ENCODE assay signal across 8 cellular contexts in the genomic region with DNA sequence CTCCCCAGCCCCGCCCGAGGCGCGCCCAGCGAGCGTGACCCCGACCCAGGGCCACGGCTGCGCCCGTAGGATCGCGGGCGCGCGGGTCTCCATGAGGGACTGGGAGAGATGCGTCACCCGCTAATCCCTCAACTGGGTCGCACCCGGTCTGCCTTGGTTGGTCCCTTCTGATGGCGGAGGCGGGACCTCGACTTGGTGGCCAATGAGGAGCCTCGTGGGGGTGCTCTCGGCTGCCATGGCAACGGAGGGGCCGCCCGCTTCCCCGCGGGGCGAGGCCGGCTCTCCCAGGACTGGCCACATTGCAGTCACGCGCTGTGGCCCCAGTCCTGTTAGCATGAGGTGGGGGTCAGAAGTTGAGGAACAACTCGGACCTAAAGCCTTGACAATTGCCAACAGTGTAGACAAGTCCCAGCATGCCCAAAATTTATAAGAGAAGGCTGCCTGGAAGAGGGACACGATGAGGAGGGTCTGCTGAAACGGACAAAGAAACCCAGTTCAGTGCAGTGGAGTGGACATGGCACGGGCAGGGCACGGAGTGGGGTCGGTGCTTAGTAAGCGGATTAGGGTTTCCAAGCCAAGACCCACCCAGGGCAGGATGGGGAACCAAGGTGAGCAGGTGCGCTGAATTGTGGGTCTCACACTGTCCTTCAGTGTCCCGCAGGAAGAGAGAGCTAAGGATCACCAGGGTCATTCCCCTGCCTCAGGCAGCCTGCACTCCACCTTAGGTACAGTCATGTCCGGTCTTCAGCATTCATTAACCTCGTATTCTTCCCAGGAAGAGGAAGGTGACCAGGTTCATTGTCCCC. TPM values are rescaled to one million over a fixed set of nuclear protein-coding genes. Genes with fewer than 3 reads are reported as not detected.
DNase-seq lines count a peak whose midpoint lies in the region; ATAC-seq and TF ChIP-seq lines count a peak whose summit lies in the region.

No MANE protein-coding gene starts in this region.

- no TSS peak for BruUV-seq in PC-3 (replicated peaks; lab: Mats Ljungman, UMichigan)

- H3K4me1 Mint-ChIP-seq in activated T-helper 1 cell treated with anti-CD3 and anti-CD28 coated beads, Interleukin-12 subunit alpha, Interleukin-12 subunit beta, Interleukin-2, Interleukin-4 antibody, amounts not matched to agents 30 ng/mL and 10 ng/mL and 1 ng/mL, durations not matched to agents 14 hours and 24 hours and 36 hours (ENCODE audit: low read depth), result peaks cover 54% of the 10 kb centered on the region
- peaks cover 25 to 63% (median 58%) of the 10 kb centered on the region in 4 donors for H3K4me1 Mint-ChIP-seq in naive thymus-derived CD8-positive, alpha-beta T cell

- H3K4me3 ChIP-seq in PC-3 (ENCODE audit: low read length), result peak overlapping the region; percentile 66
- H3K4me3 ChIP-seq in fibroblast of lung (replicated peaks in 1 of 4; ENCODE audit: control extremely low read depth in 1 of 4, insufficient read depth in 1 of 4, low read depth in 3 of 4, low read length in 4 of 4), result peak overlapping the region in 3 of 4 experiments; percentile 48 to 59 (median 57)

- peak overlapping the region; percentile 87 for H3K4me2 ChIP-seq in PC-3 (ENCODE audit: low read length)
- H3K4me2 ChIP-seq in fibroblast of lung (ENCODE audit: extremely low read depth, insufficient read depth, low read length), result peak overlapping the region; percentile 72

- H3K36me3 ChIP-seq in PC-3 (ENCODE audit: low read depth, low read length), result no peaks in the 10 kb centered on the region
- H3K36me3 ChIP-seq in fibroblast of lung (ENCODE audit: control insufficient read depth, insufficient read depth, low read length), result no peaks in the 10 kb centered on the region

- H3K27ac Mint-ChIP-seq in activated T-helper 1 cell treated with anti-CD3 and anti-CD28 coated beads, Interleukin-12 subunit alpha, Interleukin-12 subunit beta, Interleukin-2, Interleukin-4 antibody, amounts not matched to agents 30 ng/mL and 10 ng/mL and 1 ng/mL, durations not matched to agents 14 hours and 24 hours and 36 hours, result peak overlapping the region; percentile 100
- H3K27ac Mint-ChIP-seq in naive thymus-derived CD8-positive, alpha-beta T cell, result peak overlapping the region; percentile 43 to 100 (median 97)

- H3K9me3 ChIP-seq in PC-3 (ENCODE audit: low read length) (no peaks in the 10 kb centered on the region), fibroblast of lung (ENCODE audit: control insufficient read depth, insufficient read depth, low read depth, low read length) (no peaks in the 10 kb centered on the region)

- H3K9me3 Mint-ChIP-seq in activated T-helper 1 cell treated with anti-CD3 and anti-CD28 coated beads, Interleukin-12 subunit alpha, Interleukin-12 subunit beta, Interleukin-2, Interleukin-4 antibody, amounts not matched to agents 30 ng/mL and 10 ng/mL and 1 ng/mL, durations not matched to agents 14 hours and 24 hours and 36 hours, result no peaks in the 10 kb centered on the region
- no peaks in the 10 kb centered on the region for H3K9me3 Mint-ChIP-seq in naive thymus-derived CD8-positive, alpha-beta T cell

- H3K79me2 ChIP-seq in PC-3 (ENCODE audit: low read length), result no peaks in the 10 kb centered on the region
- no peaks in the 10 kb centered on the region for H3K79me2 ChIP-seq in fibroblast of lung (ENCODE audit: control insufficient read depth, insufficient read depth, low read length)

- H3K27me3 ChIP-seq in PC-3 (ENCODE audit: low read length), result no peaks in the 10 kb centered on the region
- no peaks in the 10 kb centered on the region for H3K27me3 ChIP-seq in fibroblast of lung (ENCODE audit: control insufficient read depth, insufficient read depth, low read length)

- peak overlapping the region; percentile 97 for H3K9ac ChIP-seq in PC-3 (ENCODE audit: low read length)
- H3K9ac ChIP-seq in fibroblast of lung (ENCODE audit: insufficient read depth, low read length), result peak overlapping the region; percentile 88

- H2AFZ ChIP-seq in PC-3 (ENCODE audit: low read length) (peak overlapping the region; percentile 66), fibroblast of lung (ENCODE audit: low read length) (peak overlapping the region; percentile 75)

- no peaks in the 10 kb centered on the region for H4K20me1 ChIP-seq in PC-3 (ENCODE audit: low read length)
- no peaks in the 10 kb centered on the region for H4K20me1 ChIP-seq in fibroblast of lung (ENCODE audit: control insufficient read depth, extremely low read depth, insufficient read depth, low read length)

- POLR2A ChIA-PET in PC-3 (lab: Charles Lee; ENCODE audit: unreplicated experiment), result interaction anchor here (0.7 to 1.2 kb wide), 3 partner anchors 23 to 33 kb away, joined by 3 to 6 read pairs (median 4); a partner anchor contains a TSS
- POLR2A ChIA-PET in naive thymus-derived CD8-positive, alpha-beta T cell (lab: Charles Lee), result interaction anchor here (0.5 to 15.6 kb wide), 21 partner anchors 8 to 546 kb away, joined by 3 to 292 read pairs (median 8); a partner anchor contains a TSS

- TF ChIP-seq CTCF in PC-3 (conservative IDR thresholded peaks at IDR 0.05; ENCODE audit: low read depth, low read length) (no peak), fibroblast of lung (conservative IDR thresholded peaks at IDR 0.05 in 1 of 2, IDR thresholded peaks at IDR 0.05 in 1 of 2; ENCODE audit: low read depth in 1 of 2, low read length in 2 of 2) (no peak)

- peak overlapping the region; percentile 78 for H3K4me3 Mint-ChIP-seq in activated T-helper 1 cell treated with anti-CD3 and anti-CD28 coated beads, Interleukin-12 subunit alpha, Interleukin-12 subunit beta, Interleukin-2, Interleukin-4 antibody, amounts not matched to agents 30 ng/mL and 10 ng/mL and 1 ng/mL, durations not matched to agents 14 hours and 24 hours and 36 hours
- H3K4me3 Mint-ChIP-seq in naive thymus-derived CD8-positive, alpha-beta T cell, result peak overlapping the region; percentile 39 to 89 (median 82)

- H3K9me2 ChIP-seq in PC-3 (replicated peaks; ENCODE audit: low read length), result no peaks in the 10 kb centered on the region

- H3K27ac ChIP-seq in PC-3 (ENCODE audit: low read length), result peak overlapping the region; percentile 97
- peak overlapping the region; percentile 96 for H3K27ac ChIP-seq in fibroblast of lung (ENCODE audit: insufficient read depth, low read length)

- H3F3A ChIP-seq in PC-3 (ENCODE audit: low read length, unreplicated experiment), result no peaks in the 10 kb centered on the region

- H3K36me3 Mint-ChIP-seq in activated T-helper 1 cell treated with anti-CD3 and anti-CD28 coated beads, Interleukin-12 subunit alpha, Interleukin-12 subunit beta, Interleukin-2, Interleukin-4 antibody, amounts not matched to agents 30 ng/mL and 10 ng/mL and 1 ng/mL, durations not matched to agents 14 hours and 24 hours and 36 hours (ENCODE audit: low read depth), result peaks cover 3% of the 10 kb centered on the region
- no peaks in the 10 kb centered on the region for H3K36me3 Mint-ChIP-seq in naive thymus-derived CD8-positive, alpha-beta T cell

- H3K4me1 ChIP-seq in PC-3 (ENCODE audit: insufficient read depth, low read length) (peaks cover 22% of the 10 kb centered on the region), fibroblast of lung (ENCODE audit: control insufficient read depth, extremely low read depth, insufficient read depth, low read length) (peaks cover 11% of the 10 kb centered on the region)

- CTCF ChIA-PET in PC-3 (lab: Charles Lee), result interaction anchor here (1.0 kb wide), 1 partner anchor 23 kb away, joined by 3 read pairs; no protein-coding TSS in a partner anchor

- peak; percentile 69 for ATAC-seq in GM21526 (IDR thresholded peaks at IDR 0.05; ENCODE audit: low FRiP score, unreplicated experiment)
- peak; percentile 93 for ATAC-seq in PC-3
- ATAC-seq in naive thymus-derived CD8-positive, alpha-beta T cell, result peak; percentile 51

- intact Hi-C loops in PC-3 (cut with micrococcal nuclease), result no loop called here
- intact Hi-C loops in activated T-helper 1 cell treated with anti-CD3 and anti-CD28 coated beads, Interleukin-12 subunit alpha, Interleukin-12 subunit beta, Interleukin-2, Interleukin-4 antibody, amounts not matched to agents 30 ng/mL and 10 ng/mL and 1 ng/mL, durations not matched to agents 14 hours and 24 hours and 36 hours (cut with micrococcal nuclease), result loop anchor here (1.0 to 5.0 kb wide), 7 partner anchors 7 to 264 kb away; no protein-coding TSS in a partner anchor

- H3K27me3 Mint-ChIP-seq in activated T-helper 1 cell treated with anti-CD3 and anti-CD28 coated beads, Interleukin-12 subunit alpha, Interleukin-12 subunit beta, Interleukin-2, Interleukin-4 antibody, amounts not matched to agents 30 ng/mL and 10 ng/mL and 1 ng/mL, durations not matched to agents 14 hours and 24 hours and 36 hours (ENCODE audit: insufficient read depth), result no peaks in the 10 kb centered on the region
- peaks cover 0 to 2% (median 0%) of the 10 kb centered on the region in 5 donors for H3K27me3 Mint-ChIP-seq in naive thymus-derived CD8-positive, alpha-beta T cell

- peak; percentile 93 for DNase-seq in DMS114 treated with DMSO at 0.1 percent for 48 hours (lab: John Stamatoyannopoulos, UW; ENCODE audit: unreplicated experiment)
- DNase-seq in HuH-7.5 (ENCODE audit: low spot score), result peak; percentile 86
- DNase-seq in PC-3, result peak; percentile 91
- peak; percentile 92 for DNase-seq in activated T-helper 1 cell treated with anti-CD3 and anti-CD28 coated beads, Interleukin-12 subunit alpha, Interleukin-12 subunit beta, Interleukin-2, Interleukin-4 antibody, amounts not matched to agents 30 ng/mL and 10 ng/mL and 1 ng/mL, durations not matched to agents 14 hours and 24 hours and 36 hours (ENCODE audit: low spot score)
- DNase-seq in fibroblast of lung (ENCODE audit: low read depth in 2 of 2), result peak; percentile 97 to 99
- DNase-seq in naive thymus-derived CD8-positive, alpha-beta T cell, result peak; percentile 51 to 90 (median 78)
- DNase-seq in stimulated activated naive CD4-positive, alpha-beta T cell (lab: John Stamatoyannopoulos, UW), result peak; percentile 60 to 78 (median 70)

RNA-seq across cellular contexts. Expression of a gene that starts 24.4 kb away (rescaled TPM):
- 68.9 and 94.2 TPM in 2 replicates for total RNA-seq in PC-3 (2014; rRNA removed)
- 178 and 183 TPM in 2 replicates for total RNA-seq in activated T-helper 1 cell treated with anti-CD3 and anti-CD28 coated beads, Interleukin-12 subunit alpha, Interleukin-12 subunit beta, Interleukin-2, Interleukin-4 antibody, amounts not matched to agents 30 ng/mL and 10 ng/mL and 1 ng/mL, durations not matched to agents 14 hours and 24 hours and 36 hours
- 662 and 712 TPM in 2 replicates for total RNA-seq in fibroblast of lung
- 26.3 and 51.3 TPM in 2 replicates for polyA plus RNA-seq in fibroblast of lung
- 41.9 and 71.5 TPM in 2 replicates for polyA plus RNA-seq in fibroblast of lung (2012)
- polyA minus RNA-seq in fibroblast of lung (ENCODE audit: low replicate concordance), result 16.6 and 31.2 TPM in 2 replicates
- total RNA-seq in naive thymus-derived CD8-positive, alpha-beta T cell, result 10 to 100 TPM; 23.8 to 29.6 TPM
- 100 to 1,000 TPM in 2 of 3 donors, 10 to 100 TPM in 1; 68.0 to 190 (median 189) TPM for polyA plus RNA-seq in naive thymus-derived CD8-positive, alpha-beta T cell

RNA-seq across cellular contexts. Expression of a gene that starts 56.5 kb away (rescaled TPM):
- 25.7 and 30.9 TPM in 2 replicates for total RNA-seq in PC-3 (2014; rRNA removed)
- total RNA-seq in activated T-helper 1 cell treated with anti-CD3 and anti-CD28 coated beads, Interleukin-12 subunit alpha, Interleukin-12 subunit beta, Interleukin-2, Interleukin-4 antibody, amounts not matched to agents 30 ng/mL and 10 ng/mL and 1 ng/mL, durations not matched to agents 14 hours and 24 hours and 36 hours, result 32.4 and 38.0 TPM in 2 replicates
- 20.5 and 26.3 TPM in 2 replicates for total RNA-seq in fibroblast of lung
- polyA plus RNA-seq in fibroblast of lung, result 16.0 and 17.2 TPM in 2 replicates
- polyA plus RNA-seq in fibroblast of lung (2012), result 28.0 and 28.7 TPM in 2 replicates
- 36.0 and 54.5 TPM in 2 replicates for polyA minus RNA-seq in fibroblast of lung (ENCODE audit: low replicate concordance)
- 10 to 100 TPM; 25.5 to 27.9 TPM for total RNA-seq in naive thymus-derived CD8-positive, alpha-beta T cell
- polyA plus RNA-seq in naive thymus-derived CD8-positive, alpha-beta T cell, result 10 to 100 TPM; 13.1 to 25.0 (median 16.6) TPM

Comparison
In these comparisons a context has a peak if more than half of its experiments do, and no peak if none do; other contexts are left out.
1. Peak in every context shown above with its lines: DNase-seq, ATAC-seq, H3K4me3 ChIP-seq and H3K27ac ChIP-seq.